23 cellular contexts compared by ENCODE assay signal in genomic region chr20:34552569-34552968, GRCh38.
"Had no signal": no experiment of that assay in that cellular context is flagged by ENCODE, and none has a peak within 500 bp of the region (broad histone marks: within the 10 kb centered on the region; RNA-seq: fewer than 3 reads in every experiment).

No MANE protein-coding gene starts in this region.

- ATAC-seq: activated CD8-positive, alpha-beta T cell treated with anti-CD3 and anti-CD28 coated beads for 36 hours; activated T-cell treated with anti-CD3 and anti-CD28 coated beads, Interleukin-2, amount 50 U/mL, for 4 hours had no signal

- H3K36me3 ChIP-seq: esophagus muscularis mucosa, heart right ventricle, pancreas, right atrium auricular region, tibial nerve had no signal

- H3K4me3 ChIP-seq: esophagus muscularis mucosa, heart right ventricle, pancreas, right atrium auricular region, tibial nerve had no signal

- H3K4me3 Mint-ChIP-seq: activated B cell treated with CpG ODN at 0.5 μM for 24 hours; activated CD8-positive, alpha-beta T cell treated with anti-CD3 and anti-CD28 coated beads for 36 hours; activated naive CD4-positive, alpha-beta T cell treated with anti-CD3 and anti-CD28 coated beads, Interleukin-2, amount 50 U/mL, for 24 hours; activated naive CD8-positive, alpha-beta T cell treated with anti-CD3 and anti-CD28 coated beads, Interleukin-2, amount 50 U/mL, for 24 hours; activated T-cell treated with anti-CD3 and anti-CD28 coated beads, Interleukin-2, amount 50 U/mL, for 4 hours; dendritic cell treated with granulocyte-macrophage colony-stimulating factor and Interleukin-4, amounts not matched to agents 40 ng/mL and 50 ng/mL, for 4 days; endodermal cell; nephron had no signal

- H3K27me3 Mint-ChIP-seq: activated B cell treated with CpG ODN at 0.5 μM for 24 hours; activated CD8-positive, alpha-beta T cell treated with anti-CD3 and anti-CD28 coated beads for 36 hours; activated naive CD4-positive, alpha-beta T cell treated with anti-CD3 and anti-CD28 coated beads, Interleukin-2, amount 50 U/mL, for 24 hours; activated naive CD8-positive, alpha-beta T cell treated with anti-CD3 and anti-CD28 coated beads, Interleukin-2, amount 50 U/mL, for 24 hours; dendritic cell treated with granulocyte-macrophage colony-stimulating factor and Interleukin-4, amounts not matched to agents 40 ng/mL and 50 ng/mL, for 4 days had no signal

- H3K27me3 ChIP-seq: esophagus muscularis mucosa, heart right ventricle, pancreas, right atrium auricular region, tibial nerve had no signal

- H3K27ac Mint-ChIP-seq: activated B cell treated with CpG ODN at 0.5 μM for 24 hours; activated CD8-positive, alpha-beta T cell treated with anti-CD3 and anti-CD28 coated beads for 36 hours; activated naive CD4-positive, alpha-beta T cell treated with anti-CD3 and anti-CD28 coated beads, Interleukin-2, amount 50 U/mL, for 24 hours; activated naive CD8-positive, alpha-beta T cell treated with anti-CD3 and anti-CD28 coated beads, Interleukin-2, amount 50 U/mL, for 24 hours; activated T-helper 2 cell treated with anti-CD3 and anti-CD28 coated beads, Interferon-gamma antibody, Interleukin-2, Interleukin-4, amounts not matched to agents 10 μg/mL and 5 μg/mL and 100 μg/mL, durations not matched to agents 14 hours and 24 hours and 36 hours; dendritic cell treated with granulocyte-macrophage colony-stimulating factor and Interleukin-4, amounts not matched to agents 40 ng/mL and 50 ng/mL, for 4 days; endodermal cell; nephron had no signal

- H3K9me3 Mint-ChIP-seq: activated B cell treated with CpG ODN at 0.5 μM for 24 hours; activated CD8-positive, alpha-beta T cell treated with anti-CD3 and anti-CD28 coated beads for 36 hours; activated naive CD4-positive, alpha-beta T cell treated with anti-CD3 and anti-CD28 coated beads, Interleukin-2, amount 50 U/mL, for 24 hours; activated naive CD8-positive, alpha-beta T cell treated with anti-CD3 and anti-CD28 coated beads, Interleukin-2, amount 50 U/mL, for 24 hours; activated T-cell treated with anti-CD3 and anti-CD28 coated beads, Interleukin-2, amount 50 U/mL, for 4 hours; activated T-helper 2 cell treated with anti-CD3 and anti-CD28 coated beads, Interferon-gamma antibody, Interleukin-2, Interleukin-4, amounts not matched to agents 10 μg/mL and 5 μg/mL and 100 μg/mL, durations not matched to agents 14 hours and 24 hours and 36 hours; dendritic cell treated with granulocyte-macrophage colony-stimulating factor and Interleukin-4, amounts not matched to agents 40 ng/mL and 50 ng/mL, for 4 days; endodermal cell; nephron had no signal

- H3K9me3 ChIP-seq: esophagus muscularis mucosa, heart right ventricle, pancreas, right atrium auricular region, tibial nerve had no signal

- H3K36me3 Mint-ChIP-seq: activated naive CD4-positive, alpha-beta T cell treated with anti-CD3 and anti-CD28 coated beads, Interleukin-2, amount 50 U/mL, for 24 hours had no signal

- H3K27ac ChIP-seq: right atrium auricular region had no signal

- DNase-seq: activated B cell treated with CpG ODN at 0.5 μM for 24 hours; activated CD4-positive, alpha-beta T cell treated with anti-CD3 and anti-CD28 coated beads, Interleukin-2, amount 50 U/mL, for 1 hour; activated CD8-positive, alpha-beta T cell treated with anti-CD3 and anti-CD28 coated beads for 36 hours; activated naive CD8-positive, alpha-beta T cell treated with anti-CD3 and anti-CD28 coated beads, Interleukin-2, amount 50 U/mL, for 24 hours; activated T-cell treated with anti-CD3 and anti-CD28 coated beads, Interleukin-2, amount 50 U/mL, for 4 hours; amygdala; caudate nucleus; endodermal cell; foreskin melanocyte; nucleus accumbens; stimulated activated CD4-positive, alpha-beta T cell treated with anti-CD3 and anti-CD28 coated beads, Interleukin-15, amount 100 ng/mL, for 24 hours; stimulated activated CD4-positive, alpha-beta T cell treated with anti-CD3 and anti-CD28 coated beads, Interleukin-2, amount 100 ng/mL, for 24 hours; stimulated activated naive CD4-positive, alpha-beta T cell; T-helper 2 cell had no signal
